ENCODE assay signal across 25 cellular contexts in the genomic region with DNA sequence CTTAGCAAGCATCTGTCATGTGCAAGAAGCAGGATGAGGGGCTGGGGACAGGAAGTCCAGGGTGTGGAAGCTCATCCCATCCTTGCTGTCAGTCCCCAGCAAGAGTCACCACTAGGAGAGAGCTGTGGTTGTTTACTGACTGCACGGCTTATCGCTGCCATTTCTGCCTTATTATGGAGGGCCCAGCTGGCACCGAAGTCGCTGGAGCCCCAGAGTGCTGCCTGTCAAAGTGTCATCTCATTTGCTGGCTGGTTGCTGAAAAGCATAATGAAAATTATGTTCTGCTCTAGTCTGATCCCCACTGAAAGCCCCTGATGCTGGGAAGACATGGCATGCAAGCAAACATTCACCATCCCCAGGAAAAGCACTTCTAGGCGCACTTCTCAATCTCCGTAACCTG.
"Had no signal": no experiment of that assay in that cellular context is flagged by ENCODE, and none has a peak within 500 bp of the region (broad histone marks: within the 10 kb centered on the region; RNA-seq: fewer than 3 reads in every experiment).

No MANE protein-coding gene starts in this region.

- H3K36me3 ChIP-seq: gastrocnemius medialis, lower lobe of right lung, prostate gland, right atrium auricular region, stomach, thyroid gland, vagina had no signal

- H3K27ac Mint-ChIP-seq: mesothelial cell of epicardium; naive B cell; nephron; stimulated activated effector memory CD8-positive, alpha-beta T cell treated with anti-CD3 and anti-CD28 coated beads, Interleukin-12 subunit alpha, Interleukin-12 subunit beta, amount 100 ng/mL, for 72 hours had no signal

- H3K4me3 ChIP-seq: dorsolateral prefrontal cortex, gastrocnemius medialis, lower lobe of right lung, mucosa of descending colon, prostate gland, right atrium auricular region, stomach, thyroid gland, vagina had no signal

- H3K4me1 ChIP-seq: gastrocnemius medialis, lower lobe of right lung, prostate gland, right atrium auricular region, stomach, thyroid gland, vagina had no signal

- H3K4me3 Mint-ChIP-seq: mesothelial cell of epicardium; nephron; stimulated activated effector memory CD8-positive, alpha-beta T cell treated with anti-CD3 and anti-CD28 coated beads, Interleukin-12 subunit alpha, Interleukin-12 subunit beta, amount 100 ng/mL, for 72 hours had no signal

- H3K36me3 Mint-ChIP-seq: mesothelial cell of epicardium; naive B cell; stimulated activated effector memory CD8-positive, alpha-beta T cell treated with anti-CD3 and anti-CD28 coated beads, Interleukin-12 subunit alpha, Interleukin-12 subunit beta, amount 100 ng/mL, for 72 hours had no signal

- ATAC-seq: esophagus mucosa; gastrocnemius medialis; left ventricle myocardium superior; lower lobe of right lung; mucosa of descending colon; sciatic nerve; stimulated activated effector memory CD8-positive, alpha-beta T cell treated with anti-CD3 and anti-CD28 coated beads, Interleukin-12 subunit alpha, Interleukin-12 subunit beta, amount 100 ng/mL, for 72 hours had no signal

- H3K9me3 Mint-ChIP-seq: stimulated activated effector memory CD8-positive, alpha-beta T cell treated with anti-CD3 and anti-CD28 coated beads, Interleukin-12 subunit alpha, Interleukin-12 subunit beta, amount 100 ng/mL, for 72 hours had no signal

- H3K27ac ChIP-seq: dorsolateral prefrontal cortex, epithelial cell of prostate, gastrocnemius medialis, lower lobe of right lung, prostate gland, right atrium auricular region, stomach, thyroid gland, vagina had no signal

- H3K27me3 ChIP-seq: gastrocnemius medialis, right atrium auricular region, thyroid gland, vagina had no signal

- DNase-seq: dorsolateral prefrontal cortex; effector CD4-positive, alpha-beta T cell; foreskin fibroblast; gastrocnemius medialis; head of caudate nucleus; left ventricle myocardium superior; lower lobe of right lung; mucosa of descending colon; naive B cell; nucleus accumbens; stimulated activated CD4-positive, alpha-beta T cell treated with anti-CD3 and anti-CD28 coated beads, Interleukin-2, amount 100 ng/mL, for 24 hours; stimulated activated CD4-positive, alpha-beta T cell treated with anti-CD3 and anti-CD28 coated beads, Interleukin-4, amount 100 ng/mL, for 24 hours; stimulated activated naive CD4-positive, alpha-beta T cell treated with Interleukin-2 at 50 U/mL for 16 hours; stomach; thyroid gland; trophoblast cell had no signal

- H3K4me1 Mint-ChIP-seq: mesothelial cell of epicardium, naive B cell, nephron had no signal

- H3K9me3 ChIP-seq: gastrocnemius medialis, lower lobe of right lung, mucosa of descending colon, prostate gland, right atrium auricular region, thyroid gland, vagina had no signal
